8 cellular contexts compared by ENCODE assay signal in genomic region chr12:95815635-95816212, GRCh38. TPM values are rescaled to one million over a fixed set of nuclear protein-coding genes. Genes with fewer than 3 reads are reported as not detected.
A peak's percentile ranks its signal among the peaks of the same experiment; 100 is the strongest.
DNase-seq lines count a peak whose midpoint lies in the region; ATAC-seq and TF ChIP-seq lines count a peak whose summit lies in the region.

No MANE protein-coding gene starts in this region.

- no peak overlapping the region for H3K27ac ChIP-seq in HEK293 (ENCODE audit: extremely low read depth, low read depth, low read length)
- H3K27ac ChIP-seq in OCI-LY7 (ENCODE audit: low read depth, low read length, poor library complexity, severe bottlenecking), result no peak overlapping the region

- no peak overlapping the region for H2AFZ ChIP-seq in OCI-LY7 (ENCODE audit: low read length)

- no peaks in the 10 kb centered on the region for H3K36me3 ChIP-seq in HEK293 (ENCODE audit: control insufficient read depth in 2 of 2, insufficient read depth in 1 of 2, low read length in 2 of 2)
- H3K36me3 ChIP-seq in OCI-LY7 (ENCODE audit: insufficient read depth, low read length), result no peaks in the 10 kb centered on the region

- H3K9me3 ChIP-seq in HEK293 (ENCODE audit: control insufficient read depth, insufficient read depth, low read depth, low read length), result no peaks in the 10 kb centered on the region
- H3K9me3 ChIP-seq in OCI-LY7 (ENCODE audit: low read length), result no peaks in the 10 kb centered on the region

- H3K4me3 ChIP-seq in HEK293 (ENCODE audit: low read depth, low read length) (no peak overlapping the region), OCI-LY7 (ENCODE audit: low read depth, low read length, poor library complexity, severe bottlenecking) (no peak overlapping the region), epithelial cell of esophagus (ENCODE audit: low read length) (no peak overlapping the region)

- POLR2A ChIA-PET in HEK293 (lab: Yijun Ruan, JAX) (no interaction called here), OCI-LY7 (lab: Charles Lee) (interaction anchor here (0.7 kb wide), 1 partner anchor 19 kb away, joined by 3 read pairs; no protein-coding TSS in a partner anchor)

- BruUV-seq in OCI-LY7 (replicated peaks; lab: Mats Ljungman, UMichigan), result no TSS peak

- H3K4me1 ChIP-seq in HEK293 (ENCODE audit: control insufficient read depth, insufficient read depth, low read length) (no peaks in the 10 kb centered on the region), OCI-LY7 (ENCODE audit: insufficient read depth, low read length, poor library complexity, severe bottlenecking) (no peaks in the 10 kb centered on the region)

- H4K20me1 ChIP-seq in OCI-LY7 (ENCODE audit: insufficient read depth, low read length), result no peaks in the 10 kb centered on the region

- intact Hi-C loops in OCI-LY7 (cut with micrococcal nuclease; ENCODE audit: unreplicated experiment), result loop anchor here (2.0 kb wide), 1 partner anchor 193 kb away; no protein-coding TSS in a partner anchor

- ATAC-seq in GM19395 (IDR thresholded peaks at IDR 0.05; ENCODE audit: unreplicated experiment) (no peak), esophagus mucosa (no peak), GM18498 (IDR thresholded peaks at IDR 0.05; ENCODE audit: unreplicated experiment) (no peak)

- H3K4me2 ChIP-seq in OCI-LY7 (ENCODE audit: low read length), result no peak overlapping the region

- DNase-seq in AG09319 (ENCODE audit: extremely low read depth, low read depth), result no peak
- DNase-seq in OCI-LY7 (ENCODE audit: low spot score), result peak; percentile 27
- peak; percentile 49 for DNase-seq in epithelial cell of esophagus (ENCODE audit: low read depth)
- peak; percentile 46 for DNase-seq in pons (ENCODE audit: low spot score)

- no peaks in the 10 kb centered on the region for H3K79me2 ChIP-seq in OCI-LY7 (ENCODE audit: insufficient read depth, low read depth, low read length)

- TF ChIP-seq CTCF in AG09319 (IDR thresholded peaks at IDR 0.05; ENCODE audit: low read depth, low read length) (peak; percentile 74), HEK293 (tag by site-specific recombination; IDR thresholded peaks at IDR 0.05) (no peak; the same call in 1 of the 2 replicates), OCI-LY7 (conservative IDR thresholded peaks at IDR 0.05; ENCODE audit: low read length) (peak; percentile 89), epithelial cell of esophagus (IDR thresholded peaks at IDR 0.05; ENCODE audit: insufficient read depth, low read depth, low read length, missing control alignments) (peak; percentile 63)

- H3K9me2 ChIP-seq in OCI-LY7 (ENCODE audit: insufficient read depth, low read length), result no peaks in the 10 kb centered on the region

- CTCF ChIA-PET in HEK293 (lab: Yijun Ruan, JAX), result interaction anchor here (0.6 to 3.4 kb wide), 20 partner anchors 11 to 1446 kb away, joined by 3 to 37 read pairs (median 4); no protein-coding TSS in a partner anchor
- CTCF ChIA-PET in OCI-LY7 (lab: Charles Lee; ENCODE audit: unreplicated experiment), result interaction anchor here (0.7 kb wide), 1 partner anchor 104 kb away, joined by 3 read pairs; no protein-coding TSS in a partner anchor

TF ChIP-seq in HEK293, 187 proteins besides CTCF, POLR2A, EP300 and RAD21:
- no peak for TF ChIP-seq EGR2 (tag by site-specific recombination; IDR thresholded peaks at IDR 0.05; ENCODE audit: low read depth)
- no peak for TF ChIP-seq ZNF433 (tag by site-specific recombination; IDR thresholded peaks at IDR 0.05; ENCODE audit: low read depth)
- peak; percentile 94 for TF ChIP-seq ZNF654 (tag by site-specific recombination; IDR thresholded peaks at IDR 0.05; ENCODE audit: low read depth)

RNA-seq across cellular contexts. Expression of gene NTN4, which starts 25.2 kb away (rescaled TPM):
- total RNA-seq in OCI-LY7 (2014; rRNA removed; shearing (Covaris generic)), result not detected in 2 replicates
- total RNA-seq in OCI-LY7 (2022) (not detected in 2 replicates), esophagus mucosa (5.5 TPM)

RNA-seq across cellular contexts. Expression of gene SNRPF, which starts 43.0 kb away (rescaled TPM):
- 34.9 and 38.4 TPM in 2 replicates for total RNA-seq in OCI-LY7 (2014; rRNA removed; shearing (Covaris generic))
- total RNA-seq in OCI-LY7 (2022) (43.5 and 53.2 TPM in 2 replicates), esophagus mucosa (33.6 TPM)
